20 cellular contexts compared by ENCODE assay signal in the genomic region with DNA sequence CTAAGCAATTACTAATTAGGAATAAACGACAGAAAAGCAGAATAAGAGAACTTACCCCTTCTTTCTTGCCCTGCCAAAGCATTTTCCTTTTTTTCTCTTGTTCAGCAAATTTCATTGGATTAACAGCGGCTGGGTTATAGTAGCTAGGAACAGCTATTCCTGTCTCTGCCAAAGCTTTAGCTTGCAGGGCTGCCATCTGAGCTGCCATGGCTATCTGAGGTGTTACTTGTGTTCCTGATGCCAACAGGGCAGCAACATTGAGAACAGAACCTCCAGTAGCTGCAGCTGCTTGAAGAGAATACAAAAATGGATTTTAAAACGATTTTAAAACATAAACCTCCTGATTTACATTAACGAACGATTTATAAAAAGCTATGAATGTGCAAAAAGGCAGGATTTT.
"Had no signal": no experiment of that assay in that cellular context is flagged by ENCODE, and none has a peak within 500 bp of the region (broad histone marks: within the 10 kb centered on the region; RNA-seq: fewer than 3 reads in every experiment).

No MANE protein-coding gene starts in this region.

- H3K4me1 Mint-ChIP-seq: immature natural killer cell, nephron had no signal

- H3K27me3 Mint-ChIP-seq: naive B cell; progenitor cell of endocrine pancreas; stimulated activated memory B cell treated with anti-CD40 and anti-IgM and Interleukin-4, amounts not matched to agents 10 μg/mL and 1 μg/mL and 100 μg/mL, for 72 hours; stimulated activated naive CD8-positive, alpha-beta T cell treated with anti-CD3 and anti-CD28 coated beads, Interleukin-15, Interleukin-2, amounts not matched to agents 100 ng/mL and 50 ng/mL, for 24 hours had no signal

- H3K27ac Mint-ChIP-seq: immature natural killer cell; nephron; progenitor cell of endocrine pancreas; stimulated activated memory B cell treated with anti-CD40 and anti-IgM and Interleukin-4, amounts not matched to agents 10 μg/mL and 1 μg/mL and 100 μg/mL, for 72 hours; stimulated activated naive CD8-positive, alpha-beta T cell treated with anti-CD3 and anti-CD28 coated beads, Interleukin-15, Interleukin-2, amounts not matched to agents 100 ng/mL and 50 ng/mL, for 24 hours had no signal

- H3K4me1 ChIP-seq: pancreas, right lobe of liver, tibial artery, upper lobe of left lung, uterus had no signal

- H3K27me3 ChIP-seq: dorsolateral prefrontal cortex, pancreas, right lobe of liver, spleen, tibial artery, upper lobe of left lung, uterus had no signal

- H3K9me3 Mint-ChIP-seq: immature natural killer cell; naive B cell; nephron; stimulated activated memory B cell treated with anti-CD40 and anti-IgM and Interleukin-4, amounts not matched to agents 10 μg/mL and 1 μg/mL and 100 μg/mL, for 72 hours; stimulated activated naive CD8-positive, alpha-beta T cell treated with anti-CD3 and anti-CD28 coated beads, Interleukin-15, Interleukin-2, amounts not matched to agents 100 ng/mL and 50 ng/mL, for 24 hours had no signal

- ATAC-seq: pancreas; right lobe of liver; stimulated activated memory B cell treated with anti-CD40 and anti-IgM and Interleukin-4, amounts not matched to agents 10 μg/mL and 1 μg/mL and 100 μg/mL, for 72 hours had no signal

- H3K36me3 ChIP-seq: uterus had no signal

- H3K4me3 Mint-ChIP-seq: immature natural killer cell; naive B cell; nephron; stimulated activated memory B cell treated with anti-CD40 and anti-IgM and Interleukin-4, amounts not matched to agents 10 μg/mL and 1 μg/mL and 100 μg/mL, for 72 hours; stimulated activated naive CD8-positive, alpha-beta T cell treated with anti-CD3 and anti-CD28 coated beads, Interleukin-15, Interleukin-2, amounts not matched to agents 100 ng/mL and 50 ng/mL, for 24 hours had no signal

- H3K9me3 ChIP-seq: pancreas, right lobe of liver, spleen, tibial artery, upper lobe of left lung, uterus had no signal

- H3K4me3 ChIP-seq: dorsolateral prefrontal cortex, pancreas, right lobe of liver, spleen, tibial artery, upper lobe of left lung, uterus had no signal

- DNase-seq: cortex of kidney; dorsolateral prefrontal cortex; effector CD8-positive, alpha-beta T cell; immature natural killer cell; mesendoderm; naive B cell; occipital lobe; pancreas; right lobe of liver; spleen; stimulated activated CD4-positive, alpha-beta T cell treated with anti-CD3 and anti-CD28 coated beads, Interleukin-15, amount 100 ng/mL, for 24 hours; stimulated activated CD4-positive, alpha-beta T cell treated with anti-CD3 and anti-CD28 coated beads, Interleukin-1b, Interleukin-23, amount 100 ng/mL, for 48 hours; stimulated activated CD4-positive, alpha-beta T cell treated with anti-CD3 and anti-CD28 coated beads, Interleukin-4, amount 100 ng/mL, for 24 hours; tibial artery; upper lobe of left lung; uterus had no signal

- H3K27ac ChIP-seq: dorsolateral prefrontal cortex, pancreas, right lobe of liver, spleen, tibial artery, upper lobe of left lung, uterus had no signal
